In genomic region chr14:68977741-68978549, GRCh38 we compare ENCODE assay signal across 8 cellular contexts.
A peak's percentile ranks its signal among the peaks of the same experiment; 100 is the strongest.
DNase-seq lines count a peak whose midpoint lies in the region; ATAC-seq and TF ChIP-seq lines count a peak whose summit lies in the region.

No MANE protein-coding gene starts in this region.

- TF ChIP-seq RAD21 in Ishikawa (IDR thresholded peaks at IDR 0.05; ENCODE audit: low read depth), result no peak

- ATAC-seq in GM19351 (IDR thresholded peaks at IDR 0.05; ENCODE audit: unreplicated experiment), result no peak

- DNase-seq in GM04503 (ENCODE audit: low read depth), result peak; percentile 85
- peak; percentile 87 for DNase-seq in T1000 (lab: John Stamatoyannopoulos, UW)
- peak; percentile 38 to 47 for DNase-seq in T47D (ENCODE audit: low read depth in 1 of 2, low spot score in 1 of 2)
- peak; percentile 87 for DNase-seq in iris pigment epithelial cell (ENCODE audit: low read depth)
- DNase-seq in stimulated activated CD4-positive, alpha-beta T cell treated with anti-CD3 and anti-CD28 coated beads, Interleukin-15, amount 100 ng/mL, for 48 hours (ENCODE audit: low read depth in 2 of 2), result peak; percentile 22 to 27
- DNase-seq in NCI-H2029 (lab: John Stamatoyannopoulos, UW), result no peak

- in situ Hi-C loops in T47D (cut with HindIII; ENCODE audit: low pct_unique_long_range_greater_than_20kb, low sequenced_read_pairs), result no loop called here

- no peak for TF ChIP-seq EP300 in Ishikawa (IDR thresholded peaks at IDR 0.05; ENCODE audit: borderline replicate concordance)

TF ChIP-seq in Ishikawa, 13 proteins besides CTCF, POLR2A, EP300 and RAD21:
- no peak for TF ChIP-seq CREB1 (IDR thresholded peaks at IDR 0.05; ENCODE audit: low read depth)
- no peak for TF ChIP-seq TEAD4 (IDR thresholded peaks at IDR 0.05)
- TF ChIP-seq TAF1 (IDR thresholded peaks at IDR 0.05; ENCODE audit: low read depth), result peak; percentile 42; the same call in 1 of the 2 replicates
- 0 out of 2 replicates have a peak, but pooled peaks have one; percentile 28 for TF ChIP-seq CEBPB (IDR thresholded peaks at IDR 0.05)
- 0 out of 2 replicates have a peak, but pooled peaks have one; percentile 17 for TF ChIP-seq MAX (IDR thresholded peaks at IDR 0.05)
- no peak; the same call in 1 of the 2 replicates for TF ChIP-seq FOXM1 (IDR thresholded peaks at IDR 0.05; ENCODE audit: borderline replicate concordance, low read depth)
- 0 out of 2 replicates have a peak, but pooled peaks have one; percentile 17 for TF ChIP-seq EGR1 (IDR thresholded peaks at IDR 0.05)
- TF ChIP-seq ZBTB7A (IDR thresholded peaks at IDR 0.05; ENCODE audit: low read depth), result peak; percentile 90
- no peak; the same call in 1 of the 2 replicates for TF ChIP-seq TCF12 (IDR thresholded peaks at IDR 0.05; ENCODE audit: low read depth)
- TF ChIP-seq YY1 (IDR thresholded peaks at IDR 0.05; ENCODE audit: low read depth), result no peak
- TF ChIP-seq USF1 (IDR thresholded peaks at IDR 0.05), result no peak
- 0 out of 2 replicates have a peak, but pooled peaks have one; percentile 8 for TF ChIP-seq NFIC (IDR thresholded peaks at IDR 0.05)
